ENCODE assay signal across 8 cellular contexts in the genomic region with DNA sequence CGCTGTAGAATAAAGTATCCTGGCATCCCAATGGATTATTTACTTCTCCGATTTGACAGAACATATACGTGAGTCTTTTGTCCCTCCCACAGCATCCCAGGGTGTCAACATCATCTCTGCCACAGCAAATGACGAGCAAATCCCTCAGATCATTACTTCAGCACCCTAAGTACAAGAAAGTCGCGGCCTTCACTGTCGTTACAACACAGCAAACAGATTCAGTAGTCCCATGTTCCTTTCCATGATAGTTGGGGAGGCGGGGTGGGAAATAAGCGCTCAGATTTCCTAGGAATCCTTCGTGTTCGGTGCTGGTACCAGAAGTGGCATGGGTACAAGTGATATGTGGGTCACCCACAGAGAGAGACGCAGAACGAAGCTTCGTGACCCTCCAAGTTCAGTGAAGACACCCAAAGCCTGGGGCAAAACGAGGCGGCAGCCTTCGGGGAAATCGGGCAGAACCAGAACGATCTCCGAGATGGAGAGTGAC. TPM values are rescaled to one million over a fixed set of nuclear protein-coding genes. Genes with fewer than 3 reads are reported as not detected.
A peak's percentile ranks its signal among the peaks of the same experiment; 100 is the strongest.
DNase-seq lines count a peak whose midpoint lies in the region; ATAC-seq and TF ChIP-seq lines count a peak whose summit lies in the region.

No MANE protein-coding gene starts in this region.

- H3K27ac Mint-ChIP-seq in activated naive CD4-positive, alpha-beta T cell treated with anti-CD3 and anti-CD28 coated beads, Interleukin-2, amount 10 ng/mL, durations not matched to agents 7 days and 5 days: peak overlapping the region; percentile 87
- H3K27ac Mint-ChIP-seq in osteocyte (ENCODE audit: unreplicated experiment): peak overlapping the region; percentile 92

- peak overlapping the region; percentile 95 for H3K4me3 Mint-ChIP-seq in activated naive CD4-positive, alpha-beta T cell treated with anti-CD3 and anti-CD28 coated beads, Interleukin-2, amount 10 ng/mL, durations not matched to agents 7 days and 5 days
- H3K4me3 Mint-ChIP-seq in osteocyte (ENCODE audit: unreplicated experiment): peak overlapping the region; percentile 95

- CTCF ChIA-PET in activated naive CD4-positive, alpha-beta T cell treated with anti-CD3 and anti-CD28 coated beads, Interleukin-2, amount 10 ng/mL, durations not matched to agents 7 days and 5 days (lab: Charles Lee): no interaction called here

- H3K36me3 Mint-ChIP-seq in activated naive CD4-positive, alpha-beta T cell treated with anti-CD3 and anti-CD28 coated beads, Interleukin-2, amount 10 ng/mL, durations not matched to agents 7 days and 5 days: peaks cover 3% of the 10 kb centered on the region
- no peaks in the 10 kb centered on the region for H3K36me3 Mint-ChIP-seq in osteocyte (ENCODE audit: unreplicated experiment)

- no peaks in the 10 kb centered on the region for H3K9me3 Mint-ChIP-seq in activated naive CD4-positive, alpha-beta T cell treated with anti-CD3 and anti-CD28 coated beads, Interleukin-2, amount 10 ng/mL, durations not matched to agents 7 days and 5 days
- peaks cover 5% of the 10 kb centered on the region for H3K9me3 Mint-ChIP-seq in osteocyte (ENCODE audit: unreplicated experiment)

- H3K4me1 Mint-ChIP-seq in activated naive CD4-positive, alpha-beta T cell treated with anti-CD3 and anti-CD28 coated beads, Interleukin-2, amount 10 ng/mL, durations not matched to agents 7 days and 5 days: peaks cover 32% of the 10 kb centered on the region
- H3K4me1 Mint-ChIP-seq in osteocyte (ENCODE audit: unreplicated experiment): peaks cover 34% of the 10 kb centered on the region

- DNase-seq in stimulated activated CD4-positive, alpha-beta T cell treated with anti-CD3 and anti-CD28 coated beads, Interleukin-1b, Interleukin-23, amount 100 ng/mL, for 48 hours: peak; percentile 16
- DNase-seq in stimulated activated CD4-positive, alpha-beta T cell treated with anti-CD3 and anti-CD28 coated beads, Interleukin-4, amount 100 ng/mL, for 1 hour: no peak
- peak; percentile 27 to 65 for DNase-seq in NCI-H526 (lab: John Stamatoyannopoulos, UW)
- DNase-seq in activated naive CD4-positive, alpha-beta T cell treated with anti-CD3 and anti-CD28 coated beads, Interleukin-2, amount 10 ng/mL, durations not matched to agents 7 days and 5 days: peak; percentile 46
- peak; percentile 46 for DNase-seq in glomerular visceral epithelial cell (ENCODE audit: extremely low spot score)
- no peak for DNase-seq in osteocyte (ENCODE audit: extremely low spot score, unreplicated experiment)

- H3K27me3 Mint-ChIP-seq in activated naive CD4-positive, alpha-beta T cell treated with anti-CD3 and anti-CD28 coated beads, Interleukin-2, amount 10 ng/mL, durations not matched to agents 7 days and 5 days: no peaks in the 10 kb centered on the region
- no peaks in the 10 kb centered on the region for H3K27me3 Mint-ChIP-seq in osteocyte (ENCODE audit: unreplicated experiment)

- TF ChIP-seq CTCF in osteocyte (IDR thresholded peaks at IDR 0.05): no peak

- no peak for ATAC-seq in GM21737 (IDR thresholded peaks at IDR 0.05; ENCODE audit: unreplicated experiment)
- no peak for ATAC-seq in HG03378 (IDR thresholded peaks at IDR 0.05; ENCODE audit: unreplicated experiment)

RNA-seq across cellular contexts. Expression of gene TTBK2, which starts 0.7 kb away (rescaled TPM):
- total RNA-seq in osteocyte: 23.6 and 25.0 TPM in 2 replicates

Comparison
In these comparisons a context has a peak if more than half of its experiments do, and no peak if none do; other contexts are left out.
1. DNase-seq: peak in stimulated activated CD4-positive, alpha-beta T cell treated with anti-CD3 and anti-CD28 coated beads, Interleukin-1b, Interleukin-23, amount 100 ng/mL, for 48 hours (single experiment), NCI-H526 (2 of 2), activated naive CD4-positive, alpha-beta T cell treated with anti-CD3 and anti-CD28 coated beads, Interleukin-2, amount 10 ng/mL, durations not matched to agents 7 days and 5 days (single experiment) and glomerular visceral epithelial cell (single experiment); none in stimulated activated CD4-positive, alpha-beta T cell treated with anti-CD3 and anti-CD28 coated beads, Interleukin-4, amount 100 ng/mL, for 1 hour (single experiment) and osteocyte (single experiment).